Comparison of ENCODE assay signal across 8 cellular contexts in the genomic region with DNA sequence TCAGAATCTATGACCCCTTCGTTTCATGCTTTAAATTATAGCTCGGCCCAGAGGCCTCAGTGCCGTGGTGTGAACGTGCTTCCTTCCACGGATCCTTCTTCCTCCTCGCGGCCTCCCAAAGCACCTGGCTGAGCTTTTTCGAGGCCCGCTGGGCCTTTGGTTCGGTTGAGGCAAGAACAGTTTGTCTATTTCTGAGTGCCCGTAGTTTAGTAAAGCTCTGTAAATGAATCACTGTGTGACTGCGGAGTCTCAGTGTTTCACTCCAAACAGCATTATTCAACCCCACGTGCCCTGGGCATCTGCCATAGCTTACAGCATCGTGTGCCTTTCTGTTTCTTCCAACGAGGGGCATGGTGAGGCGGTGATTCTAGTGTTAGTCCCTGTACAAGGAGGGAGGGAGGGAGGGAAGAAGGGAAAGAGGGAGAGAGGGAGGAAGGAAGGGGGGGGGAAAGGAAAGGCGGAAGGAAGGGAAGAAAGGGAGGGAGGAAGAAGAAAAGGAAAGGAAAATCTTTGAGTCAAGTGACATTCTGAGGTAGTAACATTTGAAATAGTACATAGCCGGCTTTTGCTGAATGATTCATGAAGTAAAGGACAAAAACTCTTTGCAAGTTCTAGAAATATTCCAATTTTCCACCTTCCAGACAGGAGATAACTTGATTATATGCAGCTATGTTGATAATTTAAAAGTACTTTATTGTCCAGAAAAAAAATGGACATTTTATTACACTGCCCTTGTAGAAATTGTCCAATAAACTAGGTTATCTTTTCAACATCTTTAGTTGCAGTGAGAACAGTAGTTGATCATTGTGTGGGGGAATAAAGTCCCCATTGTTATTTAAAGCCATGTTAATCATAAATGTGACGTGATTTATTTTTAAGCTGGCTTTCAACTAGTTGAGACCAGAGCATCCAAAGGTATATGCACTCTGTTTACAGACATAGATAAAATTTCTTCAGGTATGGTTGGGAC. TPM values are rescaled to one million over a fixed set of nuclear protein-coding genes. Genes with fewer than 3 reads are reported as not detected.
DNase-seq lines count a peak whose midpoint lies in the region; ATAC-seq and TF ChIP-seq lines count a peak whose summit lies in the region.

No MANE protein-coding gene starts in this region.

- DNase-seq in ACHN, result peak; percentile 74
- no peak for DNase-seq in H7
- DNase-seq in RWPE2 (ENCODE audit: low spot score), result no peak
- DNase-seq in lower leg skin (ENCODE audit: low spot score in 2 of 2), result peak; percentile 69 to 92
- no peak for DNase-seq in iPS-NIHi11 (ENCODE audit: low spot score)

- no peaks in the 10 kb centered on the region for H3K9me3 ChIP-seq in RWPE2 (ENCODE audit: severe bottlenecking)

- TF ChIP-seq POLR2A in lower leg skin (IDR thresholded peaks at IDR 0.05), result no peak

- H3K4me3 ChIP-seq in H7 (ENCODE audit: insufficient read depth, low read depth, low read length) (peak overlapping the region; percentile 57), RWPE2 (ENCODE audit: severe bottlenecking) (peak overlapping the region; percentile 52), lower leg skin (ENCODE audit: low read depth, poor library complexity, severe bottlenecking) (peak overlapping the region; percentile 58)

- H3K4me1 Mint-ChIP-seq in stimulated activated naive CD8-positive, alpha-beta T cell treated with anti-CD3 and anti-CD28 coated beads, Interleukin-15, Interleukin-2, amounts not matched to agents 100 ng/mL and 50 ng/mL, for 24 hours (ENCODE audit: low read depth), result peaks cover 26% of the 10 kb centered on the region

- peak overlapping the region; percentile 87 for H3K4me3 Mint-ChIP-seq in stimulated activated naive CD8-positive, alpha-beta T cell treated with anti-CD3 and anti-CD28 coated beads, Interleukin-15, Interleukin-2, amounts not matched to agents 100 ng/mL and 50 ng/mL, for 24 hours

- H3K4me1 ChIP-seq in RWPE2 (ENCODE audit: insufficient read depth, poor library complexity, severe bottlenecking), result peaks cover 6% of the 10 kb centered on the region

- in situ Hi-C loops in ACHN (cut with HindIII; ENCODE audit: low pct_ligation_motif_present, low pct_unique_long_range_greater_than_20kb, low sequenced_read_pairs), result no loop called here

- TF ChIP-seq CTCF in RWPE2 (IDR thresholded peaks at IDR 0.05; ENCODE audit: poor library complexity, severe bottlenecking) (no peak), lower leg skin (IDR thresholded peaks at IDR 0.05) (no peak)

- H3K9me3 Mint-ChIP-seq in stimulated activated naive CD8-positive, alpha-beta T cell treated with anti-CD3 and anti-CD28 coated beads, Interleukin-15, Interleukin-2, amounts not matched to agents 100 ng/mL and 50 ng/mL, for 24 hours, result no peaks in the 10 kb centered on the region

- H3K36me3 Mint-ChIP-seq in stimulated activated naive CD8-positive, alpha-beta T cell treated with anti-CD3 and anti-CD28 coated beads, Interleukin-15, Interleukin-2, amounts not matched to agents 100 ng/mL and 50 ng/mL, for 24 hours (ENCODE audit: low read depth), result no peaks in the 10 kb centered on the region

- H3K27ac ChIP-seq in RWPE2 (ENCODE audit: poor library complexity, severe bottlenecking) (peak overlapping the region; percentile 35), cingulate gyrus (ENCODE audit: low read depth, low read length) (peak overlapping the region; percentile 91)

- peak overlapping the region; percentile 86 for H3K27ac Mint-ChIP-seq in stimulated activated naive CD8-positive, alpha-beta T cell treated with anti-CD3 and anti-CD28 coated beads, Interleukin-15, Interleukin-2, amounts not matched to agents 100 ng/mL and 50 ng/mL, for 24 hours

- H3K27me3 ChIP-seq in H7 (ENCODE audit: control insufficient read depth, insufficient read depth, low read length) (peaks cover 47% of the 10 kb centered on the region), RWPE2 (ENCODE audit: insufficient read depth, poor library complexity, severe bottlenecking) (peaks cover 12% of the 10 kb centered on the region)

- intact Hi-C loops in lower leg skin (cut with DNase I; ENCODE audit: low total_unique reads), result no loop called here

- 25 to 28% methylated on average over 19 of the region's 19 CpGs for WGBS in lower leg skin, 2 donors

- H3K36me3 ChIP-seq in H7 (replicated peaks; ENCODE audit: control insufficient read depth, insufficient read depth, low read length) (no peaks in the 10 kb centered on the region), RWPE2 (ENCODE audit: low read depth) (no peaks in the 10 kb centered on the region)

- peaks cover 37% of the 10 kb centered on the region for H3K27me3 Mint-ChIP-seq in stimulated activated naive CD8-positive, alpha-beta T cell treated with anti-CD3 and anti-CD28 coated beads, Interleukin-15, Interleukin-2, amounts not matched to agents 100 ng/mL and 50 ng/mL, for 24 hours

- ATAC-seq in RWPE2 (ENCODE audit: low read depth) (no peak), GM21576 (IDR thresholded peaks at IDR 0.05; ENCODE audit: unreplicated experiment) (no peak)

RNA-seq across cellular contexts. Expression of gene TRIM9, which starts 1.2 kb away (rescaled TPM):
- 0.70 and 0.73 TPM in 2 replicates for total RNA-seq in H7 (2014; rRNA removed; shearing (Covaris generic))
- 1 to 10 TPM in 3 of 4 donors, under 1 TPM in 1; 0.76 to 3.0 (median 1.4) TPM for total RNA-seq in lower leg skin

Comparison
In these comparisons a context has a peak if more than half of its experiments do, and no peak if none do; other contexts are left out.
1. DNase-seq: peak in ACHN (single experiment) and lower leg skin (2 of 2); none in H7 (single experiment), RWPE2 (single experiment) and iPS-NIHi11 (single experiment).
2. Peak in every context shown above with its lines, with median percentiles within 50 percentile points of each other: H3K4me3 ChIP-seq.